Comparison of ENCODE assay signal across 19 cellular contexts in the genomic region with DNA sequence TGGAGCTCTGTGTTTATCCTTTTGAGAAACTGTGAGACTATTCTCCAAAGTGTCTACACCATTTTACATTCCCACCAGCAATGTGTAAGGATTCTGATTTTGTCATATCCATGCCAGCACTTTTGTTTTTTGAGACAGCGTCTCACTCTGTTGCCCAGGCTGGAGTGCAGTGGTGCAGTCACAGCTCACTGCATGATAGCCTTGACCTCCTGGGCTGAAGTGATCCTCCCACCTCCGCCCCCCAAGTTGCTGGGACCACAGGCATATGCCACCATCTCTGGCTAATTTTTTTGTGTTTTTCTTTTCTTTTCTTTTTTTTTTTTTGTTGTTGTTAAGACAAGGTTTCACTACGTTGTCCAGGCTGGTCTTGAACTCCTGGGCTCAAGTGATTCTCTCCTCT. TPM values are rescaled to one million over a fixed set of nuclear protein-coding genes. Genes with fewer than 3 reads are reported as not detected.
DNase-seq lines count a peak whose midpoint lies in the region; ATAC-seq and TF ChIP-seq lines count a peak whose summit lies in the region.
"Had no signal": no experiment of that assay in that cellular context is flagged by ENCODE, and none has a peak within 500 bp of the region (broad histone marks: within the 10 kb centered on the region; RNA-seq: fewer than 3 reads in every experiment).

No MANE protein-coding gene starts in this region.

- H3K4me1 Mint-ChIP-seq in activated T-cell treated with anti-CD3 and anti-CD28 coated beads, Interleukin-2, amount 50 U/mL, for 72 hours (ENCODE audit: low read depth) = peaks cover 58% of the 10 kb centered on the region
- H3K4me1 Mint-ChIP-seq in activated T-cell treated with anti-CD3 and anti-CD28 coated beads, Interleukin-2, amount 50 U/mL, for 24 hours (ENCODE audit: low read depth) = peaks cover 79% of the 10 kb centered on the region
- peaks cover 85 to 89% of the 10 kb centered on the region in 2 donors for H3K4me1 Mint-ChIP-seq in immature natural killer cell

- no peaks in the 10 kb centered on the region for H3K36me3 Mint-ChIP-seq in activated T-cell treated with anti-CD3 and anti-CD28 coated beads, Interleukin-2, amount 50 U/mL, for 72 hours (ENCODE audit: insufficient read depth in 2 of 2)
- peaks cover 19% of the 10 kb centered on the region for H3K36me3 Mint-ChIP-seq in activated T-cell treated with anti-CD3 and anti-CD28 coated beads, Interleukin-2, amount 50 U/mL, for 24 hours (ENCODE audit: low read depth)
- no peaks in the 10 kb centered on the region for H3K36me3 Mint-ChIP-seq in immature natural killer cell

- no peak overlapping the region for H3K4me3 Mint-ChIP-seq in activated T-cell treated with anti-CD3 and anti-CD28 coated beads, Interleukin-2, amount 50 U/mL, for 72 hours
- H3K4me3 Mint-ChIP-seq in activated T-cell treated with anti-CD3 and anti-CD28 coated beads, Interleukin-2, amount 50 U/mL, for 24 hours = no peak overlapping the region
- peak overlapping the region in 3 of 5 donors; percentile 15 to 32 (median 21) for H3K4me3 Mint-ChIP-seq in immature natural killer cell
- H3K4me3 Mint-ChIP-seq: HFFc6 had no signal

- CTCF ChIA-PET in HEK293 (lab: Yijun Ruan, JAX) = interaction anchor here (0.6 to 1.3 kb wide), 3 partner anchors 9 to 918 kb away, joined by 3 to 6 read pairs (median 3); no protein-coding TSS in a partner anchor

- in situ Hi-C loops in gastrocnemius medialis (cut with MboI; ENCODE audit: low sequenced_read_pairs in 4 of 4) (no loop called here), GM13976 (cut with MboI; ENCODE audit: low sequenced_read_pairs, unreplicated experiment) (no loop called here)

- TF ChIP-seq CTCF in HEK293 (tag by site-specific recombination; IDR thresholded peaks at IDR 0.05) (no peak), gastrocnemius medialis (IDR thresholded peaks at IDR 0.05 in 4 of 5, conservative IDR thresholded peaks at IDR 0.05 in 1 of 5) (no peak), GM13976 (IDR thresholded peaks at IDR 0.05; ENCODE audit: borderline replicate concordance, control extremely low read depth, extremely low read depth, insufficient read depth, missing control alignments) (no peak)

- no peak for DNase-seq in activated T-cell treated with anti-CD3 and anti-CD28 coated beads, Interleukin-2, amount 50 U/mL, for 72 hours
- no peak for DNase-seq in activated T-cell treated with anti-CD3 and anti-CD28 coated beads, Interleukin-2, amount 50 U/mL, for 24 hours
- DNase-seq in immature natural killer cell (no peak), gastrocnemius medialis (no peak), GM13976 (ENCODE audit: low spot score) (no peak), sciatic nerve (ENCODE audit: low spot score) (no peak)
- DNase-seq in activated CD4-positive, CD25-positive, alpha-beta regulatory T cell (lab: John Stamatoyannopoulos, UW) = no peak
- DNase-seq: C1 segment of cervical spinal cord, DMS53, GOT3, HFFc6, NCI-H1092, NCI-H1694, NCI-H345 had no signal

- intact Hi-C loops in gastrocnemius medialis (cut with DNase I; ENCODE audit: low total_unique reads) (loop anchor here (5.0 kb wide), 1 partner anchor 86 kb away; no protein-coding TSS in a partner anchor), sciatic nerve (cut with DNase I) (no loop called here)

- ATAC-seq in activated T-cell treated with anti-CD3 and anti-CD28 coated beads, Interleukin-2, amount 50 U/mL, for 72 hours (replicated peaks in 1 of 2) = no peak
- ATAC-seq in gastrocnemius medialis (no peak), sciatic nerve (no peak)
- ATAC-seq: Right ventricle myocardium inferior had no signal

- H3K9me3 ChIP-seq in HEK293 (ENCODE audit: control insufficient read depth, insufficient read depth, low read depth, low read length) (no peaks in the 10 kb centered on the region), gastrocnemius medialis (no peaks in the 10 kb centered on the region)

- POLR2A ChIA-PET in HEK293 (lab: Yijun Ruan, JAX) = no interaction called here

- H3K27ac Mint-ChIP-seq in activated T-cell treated with anti-CD3 and anti-CD28 coated beads, Interleukin-2, amount 50 U/mL, for 72 hours = peak overlapping the region; percentile 19
- no peak overlapping the region for H3K27ac Mint-ChIP-seq in activated T-cell treated with anti-CD3 and anti-CD28 coated beads, Interleukin-2, amount 50 U/mL, for 24 hours
- peak overlapping the region; percentile 0 to 65 (median 32) for H3K27ac Mint-ChIP-seq in immature natural killer cell
- H3K27ac Mint-ChIP-seq: HFFc6 had no signal

- H3K4me1 ChIP-seq in HEK293 (ENCODE audit: control insufficient read depth, insufficient read depth, low read length) (peaks cover 11% of the 10 kb centered on the region), gastrocnemius medialis (peaks cover 81% of the 10 kb centered on the region in 2 donors)

- no peaks in the 10 kb centered on the region for H3K27me3 Mint-ChIP-seq in activated T-cell treated with anti-CD3 and anti-CD28 coated beads, Interleukin-2, amount 50 U/mL, for 72 hours (ENCODE audit: low read depth)
- H3K27me3 Mint-ChIP-seq in activated T-cell treated with anti-CD3 and anti-CD28 coated beads, Interleukin-2, amount 50 U/mL, for 24 hours = no peaks in the 10 kb centered on the region
- H3K27me3 Mint-ChIP-seq in immature natural killer cell (ENCODE audit: low read depth in 3 of 3) = peaks cover 0 to 1% (median 0%) of the 10 kb centered on the region in 3 donors

- no peaks in the 10 kb centered on the region for H3K9me3 Mint-ChIP-seq in activated T-cell treated with anti-CD3 and anti-CD28 coated beads, Interleukin-2, amount 50 U/mL, for 72 hours
- H3K9me3 Mint-ChIP-seq in activated T-cell treated with anti-CD3 and anti-CD28 coated beads, Interleukin-2, amount 50 U/mL, for 24 hours = no peaks in the 10 kb centered on the region
- H3K9me3 Mint-ChIP-seq in immature natural killer cell = no peaks in the 10 kb centered on the region
- H3K9me3 Mint-ChIP-seq: HFFc6 had no signal

- H3K36me3 ChIP-seq in HEK293 (ENCODE audit: control insufficient read depth in 2 of 2, insufficient read depth in 1 of 2, low read length in 2 of 2) = no peaks in the 10 kb centered on the region
- no peaks in the 10 kb centered on the region for H3K36me3 ChIP-seq in gastrocnemius medialis

- H3K4me3 ChIP-seq in HEK293 (ENCODE audit: low read depth, low read length) (no peak overlapping the region), gastrocnemius medialis (no peak overlapping the region)

- no peak for TF ChIP-seq POLR2A in gastrocnemius medialis (IDR thresholded peaks at IDR 0.05)

- H3K27ac ChIP-seq in HEK293 (ENCODE audit: extremely low read depth, low read depth, low read length) (no peak overlapping the region), gastrocnemius medialis (peak overlapping the region; percentile 0 to 91 (median 68))
- H3K27ac ChIP-seq: 22Rv1, HL-60, KMS-11 had no signal

- H3K27me3 ChIP-seq in gastrocnemius medialis = no peaks in the 10 kb centered on the region

TF ChIP-seq in HEK293, 187 proteins besides CTCF, POLR2A, EP300 and RAD21:
- TF ChIP-seq GLIS1 (tag by site-specific recombination; IDR thresholded peaks at IDR 0.05) (peak; percentile 53), KLF1 (tag by site-specific recombination; IDR thresholded peaks at IDR 0.05) (no peak)

RNA-seq across cellular contexts. Expression of a gene that starts 35.3 kb away (rescaled TPM):
- total RNA-seq in activated T-cell treated with anti-CD3 and anti-CD28 coated beads, Interleukin-2, amount 50 U/mL, for 72 hours = 100 to 1,000 TPM; 111 to 128 TPM
- 10 to 100 TPM; 18.2 to 48.4 (median 29.8) TPM for polyA plus RNA-seq in immature natural killer cell
- 100 to 1,000 TPM in 3 of 4 donors, 10 to 100 TPM in 1; 77.3 to 196 (median 133) TPM for total RNA-seq in gastrocnemius medialis
- total RNA-seq in sciatic nerve = 121 TPM

Comparison
In these comparisons a context has a peak if more than half of its experiments do, and no peak if none do; other contexts are left out.
1. H3K4me3 Mint-ChIP-seq: peak in immature natural killer cell (3 of 5); none in activated T-cell treated with anti-CD3 and anti-CD28 coated beads, Interleukin-2, amount 50 U/mL, for 72 hours (0 of 2) and activated T-cell treated with anti-CD3 and anti-CD28 coated beads, Interleukin-2, amount 50 U/mL, for 24 hours (single experiment).